Comparison of ENCODE assay signal across 8 cellular contexts in genomic region chr14:65170768-65171251, GRCh38.
A peak's percentile ranks its signal among the peaks of the same experiment; 100 is the strongest.
DNase-seq lines count a peak whose midpoint lies in the region; ATAC-seq and TF ChIP-seq lines count a peak whose summit lies in the region.

No MANE protein-coding gene starts in this region.

- H3K9me3 ChIP-seq in OCI-LY1 (ENCODE audit: low read length) (no peaks in the 10 kb centered on the region), tibial artery (no peaks in the 10 kb centered on the region)

- peak overlapping the region; percentile 79 for H3K4me2 ChIP-seq in OCI-LY1 (ENCODE audit: low read length)

- ATAC-seq in Right ventricle myocardium superior (ENCODE audit: poor library complexity): peak; percentile 43
- no peak for ATAC-seq in GM18873 (IDR thresholded peaks at IDR 0.05; ENCODE audit: low FRiP score, unreplicated experiment)

- no peaks in the 10 kb centered on the region for H3K79me2 ChIP-seq in OCI-LY1 (ENCODE audit: insufficient read depth, low read length)

- no peaks in the 10 kb centered on the region for H3K27me3 ChIP-seq in OCI-LY1 (ENCODE audit: insufficient read depth, low read length)
- H3K27me3 ChIP-seq in tibial artery: peaks cover 0 to 18% of the 10 kb centered on the region in 2 donors

- TF ChIP-seq CTCF in OCI-LY1 (IDR thresholded peaks at IDR 0.05; ENCODE audit: low read length): peak; percentile 50
- TF ChIP-seq CTCF in tibial artery (IDR thresholded peaks at IDR 0.05): no peak

- no peaks in the 10 kb centered on the region for H4K20me1 ChIP-seq in OCI-LY1 (ENCODE audit: insufficient read depth, low read length)

- peaks cover 66% of the 10 kb centered on the region for H3K4me1 ChIP-seq in OCI-LY1 (ENCODE audit: insufficient read depth, low read length, severe bottlenecking)
- peaks cover 0 to 14% (median 3%) of the 10 kb centered on the region in 4 donors for H3K4me1 ChIP-seq in tibial artery

- H3K36me3 ChIP-seq in OCI-LY1 (ENCODE audit: insufficient read depth, low read length): no peaks in the 10 kb centered on the region
- H3K36me3 ChIP-seq in tibial artery: no peaks in the 10 kb centered on the region

- H3K9ac ChIP-seq in OCI-LY1 (ENCODE audit: low read length): peak overlapping the region; percentile 53

- H3K9me2 ChIP-seq in OCI-LY1 (ENCODE audit: low read depth, low read length): no peaks in the 10 kb centered on the region

- H2AFZ ChIP-seq in OCI-LY1 (ENCODE audit: low read length): peak overlapping the region; percentile 91

- no peak for DNase-seq in Right ventricle myocardium superior
- no peak for DNase-seq in cardiac septum (ENCODE audit: low spot score)
- DNase-seq in activated T-helper 9 cell treated with anti-CD3 and anti-CD28 coated beads, Interleukin-2, amount 50 U/mL, for 16 hours (ENCODE audit: low read depth): peak; percentile 21
- DNase-seq in foreskin melanocyte: peak; percentile 44
- DNase-seq in pons (ENCODE audit: low spot score): peak; percentile 76
- DNase-seq in tibial artery: no peak

- H3K27ac ChIP-seq in OCI-LY1 (ENCODE audit: low read depth, low read length, poor library complexity, severe bottlenecking) (peak overlapping the region; percentile 87), tibial artery (no peak overlapping the region)

- intact Hi-C loops in Right ventricle myocardium superior (cut with DNase I): no loop called here
- intact Hi-C loops in cardiac septum (cut with DNase I): no loop called here
- intact Hi-C loops in tibial artery (cut with DNase I; ENCODE audit: low total_unique reads): no loop called here

- H3K4me3 ChIP-seq in OCI-LY1 (ENCODE audit: low read depth, low read length, poor library complexity, severe bottlenecking) (peak overlapping the region; percentile 47), tibial artery (peak overlapping the region in 1 of 2 donors; percentile 25)

- H3F3A ChIP-seq in OCI-LY1 (ENCODE audit: insufficient read depth, low read length): peaks cover 16% of the 10 kb centered on the region

Comparison
In these comparisons a context has a peak if more than half of its experiments do, and no peak if none do; other contexts are left out.
1. DNase-seq: peak in activated T-helper 9 cell treated with anti-CD3 and anti-CD28 coated beads, Interleukin-2, amount 50 U/mL, for 16 hours (single experiment), foreskin melanocyte (single experiment) and pons (single experiment); none in Right ventricle myocardium superior (single experiment), cardiac septum (single experiment) and tibial artery (0 of 2).